Comparison of ENCODE assay signal across 19 cellular contexts in the genomic region with DNA sequence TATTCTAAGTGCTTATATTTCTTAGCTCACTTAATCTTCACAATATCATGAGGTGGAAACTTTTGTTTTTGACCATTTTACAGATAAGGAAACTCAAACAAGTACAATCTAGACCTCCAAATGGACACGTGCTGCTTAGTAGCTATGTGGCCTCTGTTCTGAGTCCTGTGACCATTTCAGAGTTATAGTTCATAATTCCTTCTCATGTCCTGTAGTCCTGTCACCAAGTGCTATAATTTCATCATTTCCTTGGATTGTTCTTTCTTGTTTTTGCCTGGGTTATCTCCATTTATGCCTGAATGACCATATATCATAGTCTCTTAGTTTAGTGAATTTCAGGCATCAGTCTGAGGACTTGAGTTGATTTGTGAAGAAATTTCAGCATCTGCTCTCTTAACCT.
A peak's percentile ranks its signal among the peaks of the same experiment; 100 is the strongest.
DNase-seq lines count a peak whose midpoint lies in the region; ATAC-seq and TF ChIP-seq lines count a peak whose summit lies in the region.
"Had no signal": no experiment of that assay in that cellular context is flagged by ENCODE, and none has a peak within 500 bp of the region (broad histone marks: within the 10 kb centered on the region; RNA-seq: fewer than 3 reads in every experiment).

No MANE protein-coding gene starts in this region.

- H3K4me3 ChIP-seq in Karpas-422 (ENCODE audit: low read length) (no peak overlapping the region), fibroblast of pulmonary artery (replicated peaks; ENCODE audit: low read depth, low read length) (no peak overlapping the region), hepatocyte (no peak overlapping the region)
- H3K4me3 ChIP-seq: BLaER1, GM12878, HAP-1 had no signal

- H3K27me3 ChIP-seq in Karpas-422 (ENCODE audit: low read length): no peaks in the 10 kb centered on the region
- no peaks in the 10 kb centered on the region for H3K27me3 ChIP-seq in hepatocyte
- H3K27me3 ChIP-seq: BLaER1 had no signal

- intact Hi-C loops in posterior cingulate gyrus (cut with DNase I): no loop called here

- H3K4me1 ChIP-seq in Karpas-422 (ENCODE audit: low read length) (peaks cover 37% of the 10 kb centered on the region), hepatocyte (ENCODE audit: insufficient read depth) (no peaks in the 10 kb centered on the region)
- H3K4me1 ChIP-seq: BLaER1, Caco-2 had no signal

- H3K4me3 Mint-ChIP-seq in central memory CD8-positive, alpha-beta T cell: no peak overlapping the region
- H3K4me3 Mint-ChIP-seq: B cell; CD4-positive, CD25-positive, alpha-beta regulatory T cell; CD8-positive, alpha-beta T cell; HFFc6 had no signal

- no peak overlapping the region for H3K4me2 ChIP-seq in Karpas-422 (ENCODE audit: low read depth, low read length, poor library complexity, severe bottlenecking)
- no peak overlapping the region for H3K4me2 ChIP-seq in hepatocyte
- H3K4me2 ChIP-seq: BLaER1 had no signal

- no peak overlapping the region for H3K9ac ChIP-seq in Karpas-422 (ENCODE audit: low read length)
- H3K9ac ChIP-seq: BLaER1 had no signal

- H3K79me2 ChIP-seq in Karpas-422 (ENCODE audit: low read length) (no peaks in the 10 kb centered on the region), hepatocyte (no peaks in the 10 kb centered on the region)

- no peaks in the 10 kb centered on the region for H3K36me3 Mint-ChIP-seq in central memory CD8-positive, alpha-beta T cell (ENCODE audit: insufficient read depth)
- H3K36me3 Mint-ChIP-seq: CD8-positive, alpha-beta T cell had no signal

- H3K27ac Mint-ChIP-seq in central memory CD8-positive, alpha-beta T cell (ENCODE audit: low read depth): peak overlapping the region; percentile 71
- H3K27ac Mint-ChIP-seq: B cell; CD4-positive, CD25-positive, alpha-beta regulatory T cell; CD8-positive, alpha-beta T cell; HFFc6 had no signal

- no peak for TF ChIP-seq CTCF in fibroblast of pulmonary artery (IDR thresholded peaks at IDR 0.05; ENCODE audit: low read length, missing control alignments)
- no peak for TF ChIP-seq CTCF in hepatocyte (IDR thresholded peaks at IDR 0.05; ENCODE audit: poor library complexity)

- H3K36me3 ChIP-seq in Karpas-422 (ENCODE audit: insufficient read depth, low read length) (no peaks in the 10 kb centered on the region; the same call in none of the 2 replicates), hepatocyte (replicated peaks; ENCODE audit: insufficient read depth, low read depth) (no peaks in the 10 kb centered on the region)
- H3K36me3 ChIP-seq: BLaER1, HAP-1 had no signal

- no peaks in the 10 kb centered on the region for H3K9me2 ChIP-seq in Karpas-422 (replicated peaks; ENCODE audit: insufficient read depth, low read length)
- H3K9me2 ChIP-seq in hepatocyte (replicated peaks; ENCODE audit: insufficient read depth): no peaks in the 10 kb centered on the region

- no peaks in the 10 kb centered on the region for H4K20me1 ChIP-seq in Karpas-422 (ENCODE audit: insufficient read depth, low read depth, low read length)
- H4K20me1 ChIP-seq in hepatocyte (ENCODE audit: insufficient read depth, poor library complexity, severe bottlenecking): no peaks in the 10 kb centered on the region
- H4K20me1 ChIP-seq: BLaER1 had no signal

- ATAC-seq in central memory CD8-positive, alpha-beta T cell (replicated peaks; ENCODE audit: extremely low read depth, poor library complexity, severe bottlenecking): no peak
- ATAC-seq: CD8-positive, alpha-beta T cell; GM12878 had no signal

- H3K9me3 ChIP-seq in Karpas-422 (ENCODE audit: low read length) (no peaks in the 10 kb centered on the region), hepatocyte (ENCODE audit: low read depth) (no peaks in the 10 kb centered on the region)
- H3K9me3 ChIP-seq: BLaER1, Caco-2, HAP-1 had no signal

- DNase-seq in Karpas-422 (no peak), fibroblast of pulmonary artery (ENCODE audit: low read depth) (peak; percentile 9), posterior cingulate gyrus (no peak), hepatocyte (ENCODE audit: low spot score) (no peak), amygdala (lab: John Stamatoyannopoulos, UW) (no peak)
- DNase-seq in central memory CD8-positive, alpha-beta T cell (ENCODE audit: low spot score in 2 of 2): no peak
- DNase-seq: Caco-2; CD4-positive, CD25-positive, alpha-beta regulatory T cell; CD8-positive, alpha-beta T cell; DMS153; DND-41; GOT3; HFFc6 had no signal

- WGBS in hepatocyte (ENCODE audit: low lambda C conversion rate, missing lambda C conversion rate): 88% methylated on average over 1 of the region's 1 CpG

- H3K4me1 Mint-ChIP-seq in central memory CD8-positive, alpha-beta T cell: no peaks in the 10 kb centered on the region
- H3K4me1 Mint-ChIP-seq: B cell had no signal

- H3K27ac ChIP-seq in Karpas-422 (ENCODE audit: low read length) (peak overlapping the region; percentile 77; the same call in 1 of the 2 replicates), hepatocyte (no peak overlapping the region)
- H3K27ac ChIP-seq: 22Rv1, BLaER1, C4-2B had no signal

- no peaks in the 10 kb centered on the region for H3K27me3 Mint-ChIP-seq in central memory CD8-positive, alpha-beta T cell
- H3K27me3 Mint-ChIP-seq: B cell; CD4-positive, CD25-positive, alpha-beta regulatory T cell had no signal

- no peaks in the 10 kb centered on the region for H3K9me3 Mint-ChIP-seq in central memory CD8-positive, alpha-beta T cell
- H3K9me3 Mint-ChIP-seq: CD8-positive, alpha-beta T cell; HFFc6 had no signal

- H2AFZ ChIP-seq in Karpas-422 (ENCODE audit: low read length): no peak overlapping the region
- H2AFZ ChIP-seq in hepatocyte: no peak overlapping the region
